ENCODE assay signal across 8 cellular contexts in the genomic region with DNA sequence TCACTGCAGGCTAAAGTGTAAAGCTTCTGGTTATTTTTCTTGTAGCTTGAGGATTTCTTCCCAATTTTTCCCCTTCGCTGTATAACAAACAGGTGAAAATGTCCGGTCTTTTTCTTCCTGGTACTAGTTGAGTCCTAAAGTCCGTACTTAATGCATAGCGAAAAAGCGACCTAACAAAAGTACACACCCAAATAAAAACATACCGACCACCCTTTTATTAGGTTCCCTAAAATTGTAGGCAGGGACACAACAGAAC. TPM values are rescaled to one million over a fixed set of nuclear protein-coding genes. Genes with fewer than 3 reads are reported as not detected.
DNase-seq lines count a peak whose midpoint lies in the region; ATAC-seq and TF ChIP-seq lines count a peak whose summit lies in the region.

No MANE protein-coding gene starts in this region.

- peak overlapping the region; percentile 97 for H3K4me3 Mint-ChIP-seq in progenitor cell of endocrine pancreas (ENCODE audit: low read depth)

- no peaks in the 10 kb centered on the region for H3K9me3 Mint-ChIP-seq in progenitor cell of endocrine pancreas (ENCODE audit: low read depth)

- TF ChIP-seq EP300 in esophagus muscularis mucosa (IDR thresholded peaks at IDR 0.05): no peak

- H3K27me3 Mint-ChIP-seq in progenitor cell of endocrine pancreas: no peaks in the 10 kb centered on the region

- H4K20me1 ChIP-seq in DOHH2 (ENCODE audit: control insufficient read depth, insufficient read depth, low read depth, low read length): no peaks in the 10 kb centered on the region

- TF ChIP-seq POLR2A in esophagus muscularis mucosa (IDR thresholded peaks at IDR 0.05; ENCODE audit: low read depth): no peak

- intact Hi-C loops in esophagus muscularis mucosa (cut with DNase I): no loop called here

- no peaks in the 10 kb centered on the region for H3K9me2 ChIP-seq in DOHH2 (replicated peaks; ENCODE audit: control insufficient read depth, low read length)

- POLR2A ChIA-PET in RWPE1 (lab: Yijun Ruan, JAX; ENCODE audit: low non-redundant PET): interaction anchor here (1.2 kb wide), 1 partner anchor 349 kb away, joined by 3 read pairs; a partner anchor contains a TSS

- H3K4me1 ChIP-seq in DOHH2 (ENCODE audit: control insufficient read depth, low read length): peaks cover 28% of the 10 kb centered on the region
- H3K4me1 ChIP-seq in esophagus muscularis mucosa: peaks cover 37 to 49% (median 47%) of the 10 kb centered on the region in 4 donors

- H3K27ac ChIP-seq in DOHH2 (ENCODE audit: low read depth, low read length): peak overlapping the region; percentile 66
- H3K27ac ChIP-seq in RWPE1: peak overlapping the region; percentile 98
- peak overlapping the region; percentile 88 to 95 (median 93) for H3K27ac ChIP-seq in esophagus muscularis mucosa (replicated peaks in 1 of 4)

- TF ChIP-seq CTCF in DOHH2 (IDR thresholded peaks at IDR 0.05; ENCODE audit: low read depth, low read length, poor library complexity, severe bottlenecking) (no peak), RWPE1 (conservative IDR thresholded peaks at IDR 0.05; ENCODE audit: low read depth) (no peak), esophagus muscularis mucosa (IDR thresholded peaks at IDR 0.05) (no peak), progenitor cell of endocrine pancreas (IDR thresholded peaks at IDR 0.05; ENCODE audit: unreplicated experiment) (no peak)

- 2% methylated on average over 6 of the region's 6 CpGs for WGBS in esophagus muscularis mucosa

- H3K9me3 ChIP-seq in DOHH2 (ENCODE audit: control insufficient read depth, insufficient read depth, low read length) (no peaks in the 10 kb centered on the region), esophagus muscularis mucosa (no peaks in the 10 kb centered on the region)

- peaks cover 14% of the 10 kb centered on the region for H3K36me3 Mint-ChIP-seq in progenitor cell of endocrine pancreas (ENCODE audit: insufficient read depth)

- ATAC-seq in HG03045 (IDR thresholded peaks at IDR 0.05; ENCODE audit: unreplicated experiment) (no peak), GM21529 (IDR thresholded peaks at IDR 0.05; ENCODE audit: unreplicated experiment) (no peak)

- no peaks in the 10 kb centered on the region for H3K27me3 ChIP-seq in DOHH2 (ENCODE audit: control insufficient read depth, low read length)
- no peaks in the 10 kb centered on the region for H3K27me3 ChIP-seq in esophagus muscularis mucosa

- H3K4me2 ChIP-seq in DOHH2 (ENCODE audit: low read length): peak overlapping the region; percentile 73

- H3F3A ChIP-seq in DOHH2 (ENCODE audit: control insufficient read depth, insufficient read depth): no peaks in the 10 kb centered on the region

- peak overlapping the region; percentile 79 for H3K4me3 ChIP-seq in DOHH2 (ENCODE audit: low read length)
- H3K4me3 ChIP-seq in esophagus muscularis mucosa: peak overlapping the region; percentile 87 to 98 (median 95)

- H3K4me1 Mint-ChIP-seq in progenitor cell of endocrine pancreas (ENCODE audit: low read depth): peaks cover 30% of the 10 kb centered on the region

- H3K36me3 ChIP-seq in DOHH2 (ENCODE audit: control insufficient read depth, low read length) (peaks cover 60% of the 10 kb centered on the region), esophagus muscularis mucosa (peaks cover 4 to 33% (median 14%) of the 10 kb centered on the region in 4 donors)

- CTCF ChIA-PET in RWPE1 (lab: Yijun Ruan, JAX): interaction anchor here (0.5 to 0.8 kb wide), 3 partner anchors 57 to 303 kb away, joined by 4 to 7 read pairs (median 5); no protein-coding TSS in a partner anchor

- H3K27ac Mint-ChIP-seq in progenitor cell of endocrine pancreas: peak overlapping the region; percentile 99

- H3K79me2 ChIP-seq in DOHH2 (ENCODE audit: control insufficient read depth, low read length): peaks cover 95% of the 10 kb centered on the region

- no peak for DNase-seq in RWPE1 (ENCODE audit: low spot score)
- DNase-seq in esophagus muscularis mucosa (ENCODE audit: extremely low spot score): no peak
- no peak for DNase-seq in progenitor cell of endocrine pancreas (ENCODE audit: low spot score, unreplicated experiment)
- no peak for DNase-seq in NCI-H226
- DNase-seq in GF-D8 (lab: John Stamatoyannopoulos, UW): no peak

RNA-seq across cellular contexts. Expression of a gene that starts 0.3 kb away (rescaled TPM):
- total RNA-seq in esophagus muscularis mucosa: 10 to 100 TPM; 22.6 to 48.5 (median 30.2) TPM
- 93.1 and 100 TPM in 2 replicates for total RNA-seq in progenitor cell of endocrine pancreas

RNA-seq across cellular contexts. Expression of a gene that starts 0.8 kb away (rescaled TPM):
- 10 to 100 TPM; 13.7 to 25.8 (median 15.8) TPM for total RNA-seq in esophagus muscularis mucosa
- total RNA-seq in progenitor cell of endocrine pancreas: 70.1 and 83.6 TPM in 2 replicates

RNA-seq across cellular contexts. Expression of a gene that starts 22.2 kb away (rescaled TPM):
- total RNA-seq in esophagus muscularis mucosa: 10 to 100 TPM in 1 of 4 donors, 1 to 10 TPM in 3; 6.6 to 11.1 (median 8.8) TPM
- 8.3 and 8.5 TPM in 2 replicates for total RNA-seq in progenitor cell of endocrine pancreas
